In the genomic region with DNA sequence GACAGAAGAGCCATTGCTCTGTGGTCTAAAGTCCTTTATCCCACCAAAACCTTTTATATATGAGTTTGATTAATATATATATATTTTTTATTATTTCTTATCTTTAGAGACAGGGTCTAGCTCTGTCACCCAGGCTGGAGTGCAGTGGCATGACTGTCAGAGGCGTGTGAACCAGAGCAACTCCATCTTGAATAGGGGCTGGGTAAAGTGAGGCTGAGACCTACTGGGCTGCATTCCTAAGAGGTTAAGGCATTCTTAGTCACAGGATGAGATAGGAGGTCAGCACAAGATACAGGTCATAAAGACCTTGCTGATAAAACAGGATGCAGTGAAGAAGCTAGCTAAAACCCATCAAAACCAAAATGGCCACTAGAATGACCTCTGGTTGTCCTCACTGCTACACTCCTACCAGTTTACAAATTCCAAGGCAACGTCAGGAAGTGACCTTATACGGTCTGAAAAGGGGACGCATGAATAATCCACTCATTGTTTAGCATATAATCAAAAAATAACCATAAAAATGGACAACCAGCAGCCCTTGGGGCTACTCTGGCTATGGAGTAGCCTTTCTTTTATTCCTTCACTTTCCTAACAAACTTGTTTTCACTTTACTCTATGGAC, we compare ENCODE assay signal across 1 cellular context.
TF ChIP-seq lines count a peak whose summit lies in the region.

No MANE protein-coding gene starts in this region.

TF ChIP-seq in GM12878, 131 proteins besides CTCF, POLR2A, EP300 and RAD21:
- 0 out of 2 replicates have a peak, but pooled peaks have one; percentile 16 for TF ChIP-seq YY1 (IDR thresholded peaks at IDR 0.05; ENCODE audit: low read depth, low read length)
- no peak for TF ChIP-seq CBX5 (IDR thresholded peaks at IDR 0.05; ENCODE audit: low read depth)
TF ChIP-seq in GM12878: peak in this region for 1.
